In genomic region chr4:176320340-176320975, GRCh38 we compare ENCODE assay signal across 1 cellular context.
A peak's percentile ranks its signal among the peaks of the same experiment; 100 is the strongest.
TF ChIP-seq lines count a peak whose summit lies in the region.

No MANE protein-coding gene starts in this region.

TF ChIP-seq in HepG2, 621 proteins besides CTCF, POLR2A, EP300 and RAD21 (continued from another document and continues in another):
- TF ChIP-seq MXD3 (CRISPR knock-in tag; IDR thresholded peaks at IDR 0.05) (peak; percentile 45), MYNN (CRISPR knock-in tag; IDR thresholded peaks at IDR 0.05; ENCODE audit: low read depth) (no peak), ZNF577 (CRISPR knock-in tag; IDR thresholded peaks at IDR 0.05; ENCODE audit: borderline replicate concordance, low read depth) (no peak), ZNF660 (CRISPR knock-in tag; IDR thresholded peaks at IDR 0.05; ENCODE audit: borderline replicate concordance, low read depth) (no peak), E2F1 (CRISPR knock-in tag; IDR thresholded peaks at IDR 0.05) (peak; percentile 28; the same call in 1 of the 2 replicates), CHD2 (IDR thresholded peaks at IDR 0.05; ENCODE audit: low read depth, low read length) (no peak), MEIS1 (CRISPR knock-in tag; IDR thresholded peaks at IDR 0.05; ENCODE audit: borderline replicate concordance) (no peak), ZXDC (CRISPR knock-in tag; IDR thresholded peaks at IDR 0.05) (no peak), ZNF747 (CRISPR knock-in tag; IDR thresholded peaks at IDR 0.05; ENCODE audit: borderline replicate concordance) (peak; percentile 23; the same call in 1 of the 2 replicates), ZNF446 (CRISPR knock-in tag; IDR thresholded peaks at IDR 0.05) (no peak), ARID4A (CRISPR knock-in tag; IDR thresholded peaks at IDR 0.05; ENCODE audit: borderline replicate concordance) (peak; percentile 32; the same call in 1 of the 2 replicates), SNAPC2 (CRISPR knock-in tag; IDR thresholded peaks at IDR 0.05) (no peak), ELF3 (CRISPR knock-in tag; IDR thresholded peaks at IDR 0.05) (peak; percentile 33), NFAT5 (CRISPR knock-in tag; IDR thresholded peaks at IDR 0.05) (peak; percentile 71; the same call in 1 of the 2 replicates), PRMT3 (CRISPR knock-in tag; IDR thresholded peaks at IDR 0.05; ENCODE audit: borderline replicate concordance, low read depth) (no peak), ZNF205 (CRISPR knock-in tag; IDR thresholded peaks at IDR 0.05) (no peak), ZNF841 (CRISPR knock-in tag; IDR thresholded peaks at IDR 0.05; ENCODE audit: borderline replicate concordance) (peak; percentile 40; the same call in 1 of the 2 replicates), ZBTB10 (CRISPR knock-in tag; IDR thresholded peaks at IDR 0.05; ENCODE audit: borderline replicate concordance) (no peak; the same call in 1 of the 2 replicates), TBL1XR1 (IDR thresholded peaks at IDR 0.05; ENCODE audit: borderline replicate concordance, low read length, partially characterized antibody) (no peak), ZBTB7A (CRISPR knock-in tag; IDR thresholded peaks at IDR 0.05) (no peak), KLF6 (CRISPR knock-in tag; IDR thresholded peaks at IDR 0.05) (no peak), ZFAT (CRISPR knock-in tag; conservative IDR thresholded peaks at IDR 0.05) (no peak), MLXIP (CRISPR knock-in tag; IDR thresholded peaks at IDR 0.05; ENCODE audit: borderline replicate concordance) (0 out of 2 replicates have a peak, but pooled peaks have one; percentile 64), HOXA3 (CRISPR knock-in tag; IDR thresholded peaks at IDR 0.05) (no peak; the same call in none of the 2 replicates), CENPBD1 (CRISPR knock-in tag; IDR thresholded peaks at IDR 0.05; ENCODE audit: borderline replicate concordance, low read depth) (no peak), HIC2 (CRISPR knock-in tag; IDR thresholded peaks at IDR 0.05; ENCODE audit: low read depth) (no peak), TCF7 (IDR thresholded peaks at IDR 0.05; ENCODE audit: low read depth) (no peak), TIGD3 (CRISPR knock-in tag; IDR thresholded peaks at IDR 0.05; ENCODE audit: borderline replicate concordance) (no peak)
